1 cellular context compared by ENCODE assay signal in genomic region chr22:37639771-37640590, GRCh38.
TF ChIP-seq lines count a peak whose summit lies in the region.

No MANE protein-coding gene starts in this region.

TF ChIP-seq in HepG2, 621 proteins besides CTCF, POLR2A, EP300 and RAD21 (continued from another document and continues in another):
- TF ChIP-seq ZSCAN5A (CRISPR knock-in tag; IDR thresholded peaks at IDR 0.05; ENCODE audit: borderline replicate concordance): no peak
- TF ChIP-seq RXRB (CRISPR knock-in tag; IDR thresholded peaks at IDR 0.05; ENCODE audit: borderline replicate concordance): no peak
- no peak for TF ChIP-seq ZNF503 (CRISPR knock-in tag; IDR thresholded peaks at IDR 0.05)
- no peak for TF ChIP-seq ZNF713 (CRISPR knock-in tag; IDR thresholded peaks at IDR 0.05)
- no peak for TF ChIP-seq PRPF4 (IDR thresholded peaks at IDR 0.05; ENCODE audit: low read depth, low read length, poor library complexity, severe bottlenecking)
- TF ChIP-seq NKX3-1 (CRISPR knock-in tag; IDR thresholded peaks at IDR 0.05): no peak
- TF ChIP-seq ZFYVE20 (CRISPR knock-in tag; IDR thresholded peaks at IDR 0.05; ENCODE audit: borderline replicate concordance, low read depth): no peak
- TF ChIP-seq CENPBD1 (CRISPR knock-in tag; IDR thresholded peaks at IDR 0.05; ENCODE audit: borderline replicate concordance, low read depth): no peak
- TF ChIP-seq ZNF788 (CRISPR knock-in tag; IDR thresholded peaks at IDR 0.05; ENCODE audit: borderline replicate concordance): 0 out of 2 replicates have a peak, but pooled peaks have one; percentile 33
- no peak for TF ChIP-seq SIN3B (IDR thresholded peaks at IDR 0.05; ENCODE audit: low read length)
- no peak for TF ChIP-seq ATM (IDR thresholded peaks at IDR 0.05; ENCODE audit: borderline replicate concordance)
- no peak for TF ChIP-seq MAZ (IDR thresholded peaks at IDR 0.05; ENCODE audit: borderline replicate concordance, low read depth, low read length)
- TF ChIP-seq MAZ (CRISPR knock-in tag; IDR thresholded peaks at IDR 0.05; ENCODE audit: low read depth): 0 out of 2 replicates have a peak, but pooled peaks have one; percentile 30
- no peak for TF ChIP-seq ETV5 (CRISPR knock-in tag; IDR thresholded peaks at IDR 0.05; ENCODE audit: borderline replicate concordance)
- no peak for TF ChIP-seq ZHX2 (IDR thresholded peaks at IDR 0.05; ENCODE audit: low read depth)
- no peak for TF ChIP-seq ZHX2 (CRISPR knock-in tag; IDR thresholded peaks at IDR 0.05; ENCODE audit: borderline replicate concordance)
- TF ChIP-seq MAFG (CRISPR knock-in tag; IDR thresholded peaks at IDR 0.05): no peak
- TF ChIP-seq NFKB2 (CRISPR knock-in tag; IDR thresholded peaks at IDR 0.05; ENCODE audit: borderline replicate concordance): 0 out of 2 replicates have a peak, but pooled peaks have one; percentile 45
- TF ChIP-seq GMEB1 (CRISPR knock-in tag; IDR thresholded peaks at IDR 0.05; ENCODE audit: borderline replicate concordance): no peak
- no peak for TF ChIP-seq ZNF251 (CRISPR knock-in tag; IDR thresholded peaks at IDR 0.05)
- TF ChIP-seq PCBP1 (IDR thresholded peaks at IDR 0.05; ENCODE audit: borderline replicate concordance, low read depth, low read length): peak; percentile 38; the same call in 1 of the 2 replicates
- TF ChIP-seq ZNF143 (CRISPR knock-in tag; IDR thresholded peaks at IDR 0.05): no peak
- no peak for TF ChIP-seq CSRNP2 (CRISPR knock-in tag; conservative IDR thresholded peaks at IDR 0.05; ENCODE audit: low read depth)
- TF ChIP-seq ZNF264 (CRISPR knock-in tag; IDR thresholded peaks at IDR 0.05): no peak
- TF ChIP-seq FOSL1 (CRISPR knock-in tag; IDR thresholded peaks at IDR 0.05; ENCODE audit: borderline replicate concordance): no peak
- no peak for TF ChIP-seq AGO2 (optimal IDR thresholded peaks at IDR 0.05; ENCODE audit: low read depth, low read length)
- TF ChIP-seq TOPORS (CRISPR knock-in tag; IDR thresholded peaks at IDR 0.05): no peak
- no peak for TF ChIP-seq ZNF597 (CRISPR knock-in tag; IDR thresholded peaks at IDR 0.05)
- TF ChIP-seq ZNF672 (CRISPR knock-in tag; IDR thresholded peaks at IDR 0.05): no peak
- no peak for TF ChIP-seq PAX8 (CRISPR knock-in tag; IDR thresholded peaks at IDR 0.05; ENCODE audit: borderline replicate concordance)
- no peak for TF ChIP-seq ZNF646 (CRISPR knock-in tag; IDR thresholded peaks at IDR 0.05)
- no peak for TF ChIP-seq ZKSCAN8 (CRISPR knock-in tag; IDR thresholded peaks at IDR 0.05; ENCODE audit: borderline replicate concordance)
- peak; percentile 97 for TF ChIP-seq ZNF629 (CRISPR knock-in tag; conservative IDR thresholded peaks at IDR 0.05)
- TF ChIP-seq ZNF709 (CRISPR knock-in tag; IDR thresholded peaks at IDR 0.05): no peak
- no peak for TF ChIP-seq CBFB (CRISPR knock-in tag; IDR thresholded peaks at IDR 0.05)
- no peak for TF ChIP-seq MTERF4 (CRISPR knock-in tag; IDR thresholded peaks at IDR 0.05)
